Comparison of ENCODE assay signal across 8 cellular contexts in the genomic region with DNA sequence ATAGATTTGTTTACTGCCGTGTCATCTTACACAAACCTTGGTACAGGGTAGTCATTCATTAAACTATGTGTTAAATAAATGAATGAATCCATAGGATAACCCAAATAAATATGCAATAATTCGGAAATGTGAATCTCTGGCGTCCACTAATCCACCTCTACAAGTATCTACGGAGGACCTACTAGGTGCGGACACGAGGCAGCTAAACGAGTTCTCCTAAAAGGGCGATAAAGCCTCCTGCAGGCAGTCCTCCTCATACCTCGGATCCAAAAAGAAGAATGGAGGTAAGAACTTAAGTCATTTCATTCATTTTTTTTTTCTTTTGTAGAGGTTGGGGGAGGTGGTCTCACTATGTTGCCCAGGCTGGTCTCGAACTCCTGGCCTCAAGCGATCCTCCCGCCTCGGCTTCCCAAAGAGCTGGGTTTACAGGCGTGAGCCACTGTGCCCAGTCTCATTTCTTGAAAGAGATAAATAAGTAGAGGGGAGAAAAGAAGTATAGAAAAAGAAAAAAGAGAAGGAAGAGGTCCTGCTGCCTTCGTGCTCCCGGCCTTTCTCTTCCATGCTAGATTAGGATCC. TPM values are rescaled to one million over a fixed set of nuclear protein-coding genes. Genes with fewer than 3 reads are reported as not detected.
A peak's percentile ranks its signal among the peaks of the same experiment; 100 is the strongest.
DNase-seq lines count a peak whose midpoint lies in the region; ATAC-seq and TF ChIP-seq lines count a peak whose summit lies in the region.

No MANE protein-coding gene starts in this region.

- DNase-seq in PC-3 (no peak), esophagus muscularis mucosa (ENCODE audit: extremely low spot score) (no peak), psoas muscle (no peak), cerebellar cortex (ENCODE audit: low spot score) (no peak), posterior vena cava (ENCODE audit: low spot score) (no peak), NCI-H1417 (lab: John Stamatoyannopoulos, UW) (no peak)

- H3K79me2 ChIP-seq in PC-3 (ENCODE audit: low read length): peaks cover 43% of the 10 kb centered on the region

- H3K9ac ChIP-seq in PC-3 (ENCODE audit: low read length): peak overlapping the region; percentile 98

- H3K4me2 ChIP-seq in PC-3 (ENCODE audit: low read length): peak overlapping the region; percentile 88

- H3K9me3 ChIP-seq in PC-3 (ENCODE audit: low read length) (no peaks in the 10 kb centered on the region), esophagus muscularis mucosa (no peaks in the 10 kb centered on the region), psoas muscle (no peaks in the 10 kb centered on the region)

- ATAC-seq in PC-3 (no peak), psoas muscle (peak in 3 of 4 donors; percentile 1 to 2 (median 1)), GM18868 (IDR thresholded peaks at IDR 0.05; ENCODE audit: unreplicated experiment) (no peak)

- CTCF ChIA-PET in PC-3 (lab: Charles Lee): no interaction called here

- POLR2A ChIA-PET in PC-3 (lab: Charles Lee; ENCODE audit: unreplicated experiment): no interaction called here

- H3F3A ChIP-seq in PC-3 (ENCODE audit: low read length, unreplicated experiment): peaks cover 12% of the 10 kb centered on the region

- peak overlapping the region; percentile 63 for H2AFZ ChIP-seq in PC-3 (ENCODE audit: low read length)

- TF ChIP-seq POLR2A in esophagus muscularis mucosa (IDR thresholded peaks at IDR 0.05; ENCODE audit: low read depth): no peak

- 21% methylated on average over 16 of the region's 16 CpGs for WGBS in esophagus muscularis mucosa
- WGBS in psoas muscle, 3 donors: 18 to 22% (median 19%) methylated on average over 16 of the region's 16 CpGs

- H3K4me3 ChIP-seq in GM12875 (ENCODE audit: low read depth, low read length): peak overlapping the region; percentile 45
- H3K4me3 ChIP-seq in PC-3 (ENCODE audit: low read length): peak overlapping the region; percentile 92
- peak overlapping the region; percentile 62 to 76 (median 68) for H3K4me3 ChIP-seq in esophagus muscularis mucosa
- H3K4me3 ChIP-seq in psoas muscle: peak overlapping the region; percentile 77

- H4K20me1 ChIP-seq in PC-3 (ENCODE audit: low read length): peaks cover 36% of the 10 kb centered on the region

- no peaks in the 10 kb centered on the region for H3K27me3 ChIP-seq in PC-3 (ENCODE audit: low read length)
- H3K27me3 ChIP-seq in esophagus muscularis mucosa: no peaks in the 10 kb centered on the region
- H3K27me3 ChIP-seq in psoas muscle (ENCODE audit: insufficient read depth in 3 of 3, low read length in 2 of 3): no peaks in the 10 kb centered on the region

- TSS peak; percentile 87 for BruUV-seq in PC-3 (replicated peaks; lab: Mats Ljungman, UMichigan)

- H3K36me3 ChIP-seq in PC-3 (ENCODE audit: low read depth, low read length) (peaks cover 35% of the 10 kb centered on the region), esophagus muscularis mucosa (peaks cover 20 to 33% (median 31%) of the 10 kb centered on the region in 4 donors), psoas muscle (ENCODE audit: insufficient read depth in 1 of 2, low read depth in 1 of 2) (peaks cover 13 to 33% of the 10 kb centered on the region in 2 donors)

- no peak for TF ChIP-seq CTCF in GM12875 (IDR thresholded peaks at IDR 0.05; ENCODE audit: borderline replicate concordance, insufficient read depth, low read depth, low read length)
- no peak for TF ChIP-seq CTCF in PC-3 (conservative IDR thresholded peaks at IDR 0.05; ENCODE audit: low read depth, low read length)
- no peak for TF ChIP-seq CTCF in esophagus muscularis mucosa (IDR thresholded peaks at IDR 0.05)
- no peak for TF ChIP-seq CTCF in psoas muscle (IDR thresholded peaks at IDR 0.05)

- H3K9me2 ChIP-seq in PC-3 (replicated peaks; ENCODE audit: low read length): no peaks in the 10 kb centered on the region

- intact Hi-C loops in PC-3 (cut with micrococcal nuclease): no loop called here
- intact Hi-C loops in esophagus muscularis mucosa (cut with DNase I): no loop called here
- intact Hi-C loops in psoas muscle (cut with DNase I): loop anchor here in 1 of 2 donors (2.0 kb wide), 1 partner anchor 42 kb away; no protein-coding TSS in a partner anchor
- intact Hi-C loops in posterior vena cava (cut with DNase I): loop anchor here in 1 of 2 donors (5.0 kb wide), 1 partner anchor 42 kb away; no protein-coding TSS in a partner anchor

- H3K4me1 ChIP-seq in PC-3 (ENCODE audit: insufficient read depth, low read length) (peaks cover 18% of the 10 kb centered on the region), esophagus muscularis mucosa (peaks cover 39 to 47% (median 42%) of the 10 kb centered on the region in 4 donors), psoas muscle (peaks cover 33% of the 10 kb centered on the region)

- H3K27ac ChIP-seq in PC-3 (ENCODE audit: low read length) (peak overlapping the region; percentile 79), esophagus muscularis mucosa (replicated peaks in 1 of 4) (peak overlapping the region; percentile 82 to 89 (median 87)), psoas muscle (peak overlapping the region; percentile 93)

- no peak for TF ChIP-seq EP300 in esophagus muscularis mucosa (IDR thresholded peaks at IDR 0.05)

RNA-seq across cellular contexts. Expression of a gene that starts 0.7 kb away (rescaled TPM):
- total RNA-seq in PC-3 (2014; rRNA removed): 766 and 875 TPM in 2 replicates
- 100 to 1,000 TPM; 527 to 724 (median 570) TPM for total RNA-seq in esophagus muscularis mucosa
- 100 to 1,000 TPM; 467 to 703 (median 581) TPM for total RNA-seq in psoas muscle
- 1,000 to 10,000 TPM in 1 of 3 donors, 100 to 1,000 TPM in 2; 935 to 1,294 (median 965) TPM for polyA plus RNA-seq in psoas muscle
- 100 to 1,000 TPM; 655 to 664 TPM for total RNA-seq in posterior vena cava

RNA-seq across cellular contexts. Expression of a gene that starts 10.7 kb away (rescaled TPM):
- total RNA-seq in PC-3 (2014; rRNA removed) (3.7 and 7.5 TPM in 2 replicates), esophagus muscularis mucosa (1 to 10 TPM; 4.1 to 5.5 (median 4.6) TPM), psoas muscle (1 to 10 TPM; 2.9 to 7.5 (median 5.0) TPM), posterior vena cava (1 to 10 TPM; 6.5 to 7.3 TPM)
- 1 to 10 TPM; 1.5 to 8.3 (median 2.6) TPM for polyA plus RNA-seq in psoas muscle

Comparison
In these comparisons a context has a peak if more than half of its experiments do, and no peak if none do; other contexts are left out.
1. ATAC-seq: peak in psoas muscle (3 of 4); none in PC-3 (single experiment) and GM18868 (single experiment).
2. Peak in every context shown above with its lines, with median percentiles within 50 percentile points of each other: H3K4me3 ChIP-seq and H3K27ac ChIP-seq.